6 cellular contexts compared by ENCODE assay signal in the genomic region with DNA sequence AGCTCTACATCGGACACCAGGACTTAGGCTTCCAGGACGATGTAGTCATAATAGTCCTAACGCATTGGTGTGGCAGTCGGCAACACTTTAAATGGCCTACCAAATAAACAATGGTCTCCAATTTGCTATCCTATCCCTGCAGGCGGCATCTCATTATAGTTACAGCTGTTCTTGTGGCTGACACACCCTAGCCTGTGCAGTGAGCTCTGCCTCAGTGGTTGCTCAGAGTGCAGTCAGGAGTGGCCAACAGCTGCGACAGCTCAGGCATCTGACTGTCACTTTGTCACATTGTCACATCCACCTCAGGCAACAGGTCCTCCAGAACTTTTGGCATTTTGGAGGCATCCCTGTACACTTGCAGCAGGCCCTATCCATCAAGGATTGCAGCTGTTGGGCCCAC.
DNase-seq lines count a peak whose midpoint lies in the region; ATAC-seq and FAIRE-seq lines count a peak whose summit lies in the region.
"Not testable (repeated sequence)": the region's sequence is repeated elsewhere in the genome, so short reads cannot be mapped to it uniquely, and the experiment has no call there.

No MANE protein-coding gene starts in this region.

- not testable (repeated sequence) for H3K27me3 Mint-ChIP-seq in memory B cell; stimulated activated naive B cell treated with anti-CD40 and anti-IgM and Interleukin-4, amounts not matched to agents 10 μg/mL and 1 μg/mL and 100 μg/mL, for 72 hours

- H3K9me3 Mint-ChIP-seq in memory B cell; stimulated activated naive B cell treated with anti-CD40 and anti-IgM and Interleukin-4, amounts not matched to agents 10 μg/mL and 1 μg/mL and 100 μg/mL, for 72 hours: not testable (repeated sequence)

- H3K4me1 Mint-ChIP-seq in memory B cell; stimulated activated naive B cell treated with anti-CD40 and anti-IgM and Interleukin-4, amounts not matched to agents 10 μg/mL and 1 μg/mL and 100 μg/mL, for 72 hours: not testable (repeated sequence)

- not testable (repeated sequence) for H3K36me3 Mint-ChIP-seq in memory B cell; stimulated activated naive B cell treated with anti-CD40 and anti-IgM and Interleukin-4, amounts not matched to agents 10 μg/mL and 1 μg/mL and 100 μg/mL, for 72 hours

- peak; percentile 44 for FAIRE-seq in GM19239 (lab: Jason Lieb, UNC)

- not testable (repeated sequence) for H3K27ac Mint-ChIP-seq in memory B cell; stimulated activated naive B cell treated with anti-CD40 and anti-IgM and Interleukin-4, amounts not matched to agents 10 μg/mL and 1 μg/mL and 100 μg/mL, for 72 hours

- not testable (repeated sequence) for H3K4me3 Mint-ChIP-seq in memory B cell; stimulated activated naive B cell treated with anti-CD40 and anti-IgM and Interleukin-4, amounts not matched to agents 10 μg/mL and 1 μg/mL and 100 μg/mL, for 72 hours

- ATAC-seq in HG02610 (IDR thresholded peaks at IDR 0.05; ENCODE audit: unreplicated experiment) (peak; percentile 44), HG02852 (IDR thresholded peaks at IDR 0.05; ENCODE audit: unreplicated experiment) (peak; percentile 23), HG03354 (IDR thresholded peaks at IDR 0.05; ENCODE audit: poor library complexity, severe bottlenecking, unreplicated experiment) (peak; percentile 27), memory B cell (ENCODE audit: low read depth) (peak; percentile 31)
- peak; percentile 39 to 55 for ATAC-seq in stimulated activated naive B cell treated with anti-CD40 and anti-IgM and Interleukin-4, amounts not matched to agents 10 μg/mL and 1 μg/mL and 100 μg/mL, for 72 hours (replicated peaks)

- DNase-seq in GM19239 (ENCODE audit: insufficient read length, low spot score); memory B cell (ENCODE audit: low spot score in 2 of 2); stimulated activated naive B cell treated with anti-CD40 and anti-IgM and Interleukin-4, amounts not matched to agents 10 μg/mL and 1 μg/mL and 100 μg/mL, for 72 hours: not testable (repeated sequence)
